Comparison of ENCODE assay signal across 33 cellular contexts in genomic region chr4:165375465-165375864, GRCh38. TPM values are rescaled to one million over a fixed set of nuclear protein-coding genes. Genes with fewer than 3 reads are reported as not detected.
"Had no signal": no experiment of that assay in that cellular context is flagged by ENCODE, and none has a peak within 500 bp of the region (broad histone marks: within the 10 kb centered on the region; RNA-seq: fewer than 3 reads in every experiment).

No MANE protein-coding gene starts in this region.

- H3K9me3 Mint-ChIP-seq: activated B cell treated with CpG ODN at 0.5 μM for 24 hours; activated naive CD4-positive, alpha-beta T cell treated with anti-CD3 and anti-CD28 coated beads, Interleukin-2, amount 10 ng/mL, durations not matched to agents 7 days and 5 days; T-helper 2 cell treated with Interferon-gamma antibody and Interleukin-4, amounts not matched to agents 5 μg/mL and 100 μg/mL, for 36 hours had no signal

- H3K4me3 ChIP-seq: adrenal gland, body of pancreas, breast epithelium, cardiac muscle cell, colonic mucosa, esophagus squamous epithelium, gastroesophageal sphincter, heart right ventricle, hepatocyte had no signal

- H2AFZ ChIP-seq: hepatocyte had no signal

- H3K36me3 Mint-ChIP-seq: activated naive CD4-positive, alpha-beta T cell treated with anti-CD3 and anti-CD28 coated beads, Interleukin-2, amount 10 ng/mL, durations not matched to agents 7 days and 5 days had no signal

- ATAC-seq: activated CD4-positive, CD25-positive, alpha-beta regulatory T cell treated with anti-CD3 and anti-CD28 coated beads, Interleukin-2, amount 50 U/mL, for 24 hours; activated naive CD4-positive, alpha-beta T cell treated with anti-CD3 and anti-CD28 coated beads, Interleukin-2, amount 50 U/mL, for 72 hours; activated T-cell treated with anti-CD3 and anti-CD28 coated beads, Interleukin-2, amount 50 U/mL, for 72 hours; body of pancreas; gastroesophageal sphincter; heart right ventricle; T-helper 17 cell had no signal

- H3K4me1 ChIP-seq: adrenal gland, colonic mucosa had no signal

- H3K27ac Mint-ChIP-seq: activated B cell treated with CpG ODN at 0.5 μM for 24 hours; activated naive CD4-positive, alpha-beta T cell treated with anti-CD3 and anti-CD28 coated beads, Interleukin-2, amount 10 ng/mL, durations not matched to agents 7 days and 5 days; activated naive CD4-positive, alpha-beta T cell treated with anti-CD3 and anti-CD28 coated beads, Interleukin-2, amount 50 U/mL, for 72 hours; activated T-cell treated with anti-CD3 and anti-CD28 coated beads, Interleukin-2, amount 50 U/mL, for 24 hours; activated T-cell treated with anti-CD3 and anti-CD28 coated beads, Interleukin-2, amount 50 U/mL, for 72 hours; T-helper 17 cell; T-helper 2 cell treated with Interferon-gamma antibody and Interleukin-4, amounts not matched to agents 5 μg/mL and 100 μg/mL, for 36 hours had no signal

- H3K9me3 ChIP-seq: adrenal gland, body of pancreas, colonic mucosa, esophagus squamous epithelium had no signal

- H3K4me2 ChIP-seq: hepatocyte had no signal

- H3K36me3 ChIP-seq: adrenal gland, breast epithelium, cardiac muscle cell, colonic mucosa, esophagus squamous epithelium, gastroesophageal sphincter, heart right ventricle, WERI-Rb-1 had no signal

- H3K27ac ChIP-seq: adrenal gland, body of pancreas, breast epithelium, cardiac muscle cell, colonic mucosa, epithelial cell of prostate, esophagus squamous epithelium, gastroesophageal sphincter, heart right ventricle, hepatocyte, WERI-Rb-1 had no signal

- H3K27me3 ChIP-seq: adrenal gland, body of pancreas, breast epithelium, cardiac muscle cell, colonic mucosa, gastroesophageal sphincter had no signal

- DNase-seq: activated B cell treated with CpG ODN at 0.5 μM for 24 hours; activated CD4-positive, alpha-beta T cell treated with anti-CD3 and anti-CD28 coated beads for 48 hours; activated CD4-positive, alpha-beta T cell treated with anti-CD3 and anti-CD28 coated beads, Interleukin-2, amount 50 U/mL, for 1 hour; activated CD4-positive, alpha-beta T cell treated with anti-CD3 and anti-CD28 coated beads, Interleukin-2, amount 50 U/mL, for 48 hours; activated CD8-positive, alpha-beta memory T cell treated with anti-CD3 and anti-CD28 coated beads, Interleukin-2, amount 50 U/mL, for 48 hours; activated gamma-delta T cell; activated naive CD4-positive, alpha-beta T cell; activated naive CD4-positive, alpha-beta T cell treated with anti-CD3 and anti-CD28 coated beads, Interleukin-2, amount 10 ng/mL, durations not matched to agents 7 days and 5 days; activated T-cell treated with anti-CD3 and anti-CD28 coated beads for 4 hours; activated T-cell treated with anti-CD3 and anti-CD28 coated beads, Interleukin-2, amount 50 U/mL, for 24 hours; activated T-cell treated with anti-CD3 and anti-CD28 coated beads, Interleukin-2, amount 50 U/mL, for 72 hours; adrenal gland; amygdala; aorta; body of pancreas; central memory CD4-positive, alpha-beta T cell; cerebellar nuclear complex; colonic mucosa; effector CD8-positive, alpha-beta T cell; esophagus squamous epithelium; foreskin melanocyte; heart right ventricle; T-helper 17 cell; T1000; WERI-Rb-1 had no signal

- H3K4me3 Mint-ChIP-seq: activated B cell treated with CpG ODN at 0.5 μM for 24 hours; activated naive CD4-positive, alpha-beta T cell treated with anti-CD3 and anti-CD28 coated beads, Interleukin-2, amount 10 ng/mL, durations not matched to agents 7 days and 5 days; activated T-cell treated with anti-CD3 and anti-CD28 coated beads, Interleukin-2, amount 50 U/mL, for 24 hours; activated T-cell treated with anti-CD3 and anti-CD28 coated beads, Interleukin-2, amount 50 U/mL, for 72 hours; T-helper 17 cell; T-helper 2 cell treated with Interferon-gamma antibody and Interleukin-4, amounts not matched to agents 5 μg/mL and 100 μg/mL, for 36 hours had no signal

- H3K79me2 ChIP-seq: hepatocyte had no signal

RNA-seq across cellular contexts. Expression of gene CPE, which starts 3.3 kb away (rescaled TPM):
- total RNA-seq: activated B cell treated with CpG ODN at 0.5 μM for 24 hours; activated naive CD4-positive, alpha-beta T cell treated with anti-CD3 and anti-CD28 coated beads, Interleukin-2, amount 50 U/mL, for 72 hours; activated T-cell treated with anti-CD3 and anti-CD28 coated beads, Interleukin-2, amount 50 U/mL, for 72 hours; T-helper 17 cell had no signal
